ENCODE assay signal across 16 cellular contexts in genomic region chr1:68119445-68119844, GRCh38.
"Had no signal": no experiment of that assay in that cellular context is flagged by ENCODE, and none has a peak within 500 bp of the region (broad histone marks: within the 10 kb centered on the region; RNA-seq: fewer than 3 reads in every experiment).

No MANE protein-coding gene starts in this region.

- H3K27ac ChIP-seq: gastrocnemius medialis, neural progenitor cell, parathyroid adenoma, right atrium auricular region, testis, upper lobe of left lung had no signal

- ATAC-seq: effector memory CD8-positive, alpha-beta T cell; naive thymus-derived CD4-positive, alpha-beta T cell; stimulated activated effector memory CD8-positive, alpha-beta T cell treated with anti-CD3 and anti-CD28 coated beads, Interleukin-12 subunit alpha, Interleukin-12 subunit beta, amount 100 ng/mL, for 72 hours had no signal

- H3K27me3 ChIP-seq: gastrocnemius medialis, heart left ventricle, neural progenitor cell, right atrium auricular region, stomach, testis, tibial artery, upper lobe of left lung had no signal

- H3K4me1 ChIP-seq: gastrocnemius medialis, neural progenitor cell, parathyroid adenoma, right atrium auricular region, testis had no signal

- H3K36me3 ChIP-seq: gastrocnemius medialis, neural progenitor cell, right atrium auricular region had no signal

- H3K4me3 ChIP-seq: coronary artery, gastrocnemius medialis, heart left ventricle, lung, mucosa of descending colon, neural progenitor cell, right atrium auricular region, stomach, testis, tibial artery, upper lobe of left lung had no signal

- H3K9me3 ChIP-seq: gastrocnemius medialis, heart left ventricle, mucosa of descending colon, right atrium auricular region, stomach, testis, tibial artery, upper lobe of left lung had no signal

- DNase-seq: stimulated activated naive CD4-positive, alpha-beta T cell treated with Interleukin-2 at 50 U/mL for 16 hours had no signal
